Comparison of ENCODE assay signal across 8 cellular contexts in the genomic region with DNA sequence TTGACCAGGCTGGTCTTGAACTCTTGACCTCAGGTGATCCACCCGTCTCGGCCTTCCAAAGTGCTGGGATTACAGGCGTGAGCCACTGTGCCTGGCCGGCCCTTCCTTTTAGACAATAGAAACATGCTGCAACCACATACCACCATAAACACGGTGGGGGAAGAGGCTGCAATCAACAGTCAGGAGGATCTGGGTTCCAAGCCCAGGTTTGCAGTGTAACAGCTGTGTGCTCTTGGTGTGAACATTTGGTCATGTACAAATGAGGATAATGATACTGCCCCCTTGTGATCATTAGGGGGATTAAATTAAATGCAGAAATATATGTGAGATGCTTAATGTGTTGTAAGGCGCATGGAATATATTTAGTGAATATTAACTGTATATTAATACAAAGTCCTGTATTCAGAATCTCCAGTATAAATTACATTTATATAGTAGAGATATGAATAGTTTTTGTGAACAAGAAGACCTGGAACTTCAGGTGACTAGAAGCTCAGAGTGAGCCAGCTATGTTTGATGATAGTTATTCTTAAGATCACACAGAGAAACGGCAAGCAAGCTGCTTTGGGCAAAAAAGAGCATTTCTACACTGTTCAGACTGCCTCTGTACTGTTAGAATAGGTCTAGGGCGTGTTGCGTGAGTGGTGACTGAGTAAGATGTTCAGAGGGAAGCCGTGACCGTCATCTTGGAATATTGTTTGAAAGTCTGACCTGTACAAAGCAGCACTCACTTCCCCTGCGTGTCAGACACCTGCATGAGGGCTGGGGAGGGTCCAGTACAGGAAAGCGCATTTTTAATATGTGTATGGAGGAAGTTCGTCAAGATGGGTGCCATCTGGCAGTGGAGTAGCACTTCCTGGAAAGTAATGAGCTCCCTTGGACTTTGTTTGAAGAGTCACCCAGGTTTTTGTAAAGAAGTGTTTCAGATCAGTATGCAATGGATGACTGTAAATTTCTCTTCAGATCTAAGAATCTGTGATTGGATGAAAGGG.
A peak's percentile ranks its signal among the peaks of the same experiment; 100 is the strongest.
DNase-seq lines count a peak whose midpoint lies in the region; ATAC-seq and TF ChIP-seq lines count a peak whose summit lies in the region.

No MANE protein-coding gene starts in this region.

- no peak overlapping the region for H3K4me3 Mint-ChIP-seq in GM23338

- DNase-seq in SIG-M5 treated with dmso at 0.1 percent for 504 hours (lab: John Stamatoyannopoulos, UW; ENCODE audit: unreplicated experiment), result peak; percentile 74
- no peak for DNase-seq in SIG-M5 (lab: John Stamatoyannopoulos, UW)
- DNase-seq in GM23338 (ENCODE audit: low spot score), result peak; percentile 76
- DNase-seq in NCI-H2227 treated with DMSO at 0.1 percent for 48 hours (lab: John Stamatoyannopoulos, UW), result peak; percentile 0
- no peak for DNase-seq in astrocyte of the cerebellum (ENCODE audit: low read depth)
- DNase-seq in left lobe of liver (ENCODE audit: low spot score), result no peak
- DNase-seq in nucleus accumbens (lab: John Stamatoyannopoulos, UW), result no peak

- no peaks in the 10 kb centered on the region for H3K9me2 ChIP-seq in GM23338 (ENCODE audit: insufficient read depth)

- peaks cover 100% of the 10 kb centered on the region for H3K79me2 ChIP-seq in GM23338 (replicated peaks; ENCODE audit: insufficient read depth)

- peaks cover 45% of the 10 kb centered on the region for H3K4me1 ChIP-seq in GM23338 (ENCODE audit: insufficient read depth)

- no peaks in the 10 kb centered on the region for H3K27me3 ChIP-seq in GM23338 (ENCODE audit: insufficient read depth)

- no peak overlapping the region for H3K4me2 ChIP-seq in GM23338

- H3K36me3 Mint-ChIP-seq in GM23338 (ENCODE audit: low read depth), result no peaks in the 10 kb centered on the region

- H3K4me3 ChIP-seq in GM23338 (no peak overlapping the region), astrocyte of the cerebellum (ENCODE audit: low read depth, low read length) (no peak overlapping the region)

- in situ Hi-C loops in astrocyte of the cerebellum (cut with HindIII; ENCODE audit: low sequenced_read_pairs), result no loop called here

- H3K9me3 Mint-ChIP-seq in GM23338, result no peaks in the 10 kb centered on the region

- no peaks in the 10 kb centered on the region for H3K36me3 ChIP-seq in GM23338 (ENCODE audit: insufficient read depth)

- ATAC-seq in GM23338 (peak; percentile 48), left lobe of liver (peak; percentile 72), HG03521 (IDR thresholded peaks at IDR 0.05; ENCODE audit: unreplicated experiment) (no peak)

- H3K4me1 Mint-ChIP-seq in GM23338, result peaks cover 46% of the 10 kb centered on the region

- peaks cover 42% of the 10 kb centered on the region for H4K20me1 ChIP-seq in GM23338 (replicated peaks; ENCODE audit: insufficient read depth)

- peaks cover 8% of the 10 kb centered on the region for H3K27me3 Mint-ChIP-seq in GM23338 (ENCODE audit: insufficient read depth, low read depth, poor library complexity)

- no peak overlapping the region for H3K27ac ChIP-seq in GM23338 (ENCODE audit: low read depth)

- peak overlapping the region; percentile 82; the same call in 1 of the 2 replicates for H3K27ac Mint-ChIP-seq in GM23338

- TF ChIP-seq CTCF in GM23338 (conservative IDR thresholded peaks at IDR 0.05; ENCODE audit: low read depth in 2 of 2) (peak; percentile 56 to 79), astrocyte of the cerebellum (IDR thresholded peaks at IDR 0.05; ENCODE audit: low read depth, low read length, missing control alignments) (peak; percentile 47)

- H3F3A ChIP-seq in GM23338 (replicated peaks; ENCODE audit: low read depth), result peaks cover 3% of the 10 kb centered on the region; the same call in 1 of the 2 replicates

- H2AFZ ChIP-seq in GM23338, result no peak overlapping the region

TF ChIP-seq in GM23338, 12 proteins besides CTCF, POLR2A, EP300 and RAD21:
- TF ChIP-seq NANOG (IDR thresholded peaks at IDR 0.05; ENCODE audit: borderline replicate concordance), result no peak
- TF ChIP-seq, protein P1, sequence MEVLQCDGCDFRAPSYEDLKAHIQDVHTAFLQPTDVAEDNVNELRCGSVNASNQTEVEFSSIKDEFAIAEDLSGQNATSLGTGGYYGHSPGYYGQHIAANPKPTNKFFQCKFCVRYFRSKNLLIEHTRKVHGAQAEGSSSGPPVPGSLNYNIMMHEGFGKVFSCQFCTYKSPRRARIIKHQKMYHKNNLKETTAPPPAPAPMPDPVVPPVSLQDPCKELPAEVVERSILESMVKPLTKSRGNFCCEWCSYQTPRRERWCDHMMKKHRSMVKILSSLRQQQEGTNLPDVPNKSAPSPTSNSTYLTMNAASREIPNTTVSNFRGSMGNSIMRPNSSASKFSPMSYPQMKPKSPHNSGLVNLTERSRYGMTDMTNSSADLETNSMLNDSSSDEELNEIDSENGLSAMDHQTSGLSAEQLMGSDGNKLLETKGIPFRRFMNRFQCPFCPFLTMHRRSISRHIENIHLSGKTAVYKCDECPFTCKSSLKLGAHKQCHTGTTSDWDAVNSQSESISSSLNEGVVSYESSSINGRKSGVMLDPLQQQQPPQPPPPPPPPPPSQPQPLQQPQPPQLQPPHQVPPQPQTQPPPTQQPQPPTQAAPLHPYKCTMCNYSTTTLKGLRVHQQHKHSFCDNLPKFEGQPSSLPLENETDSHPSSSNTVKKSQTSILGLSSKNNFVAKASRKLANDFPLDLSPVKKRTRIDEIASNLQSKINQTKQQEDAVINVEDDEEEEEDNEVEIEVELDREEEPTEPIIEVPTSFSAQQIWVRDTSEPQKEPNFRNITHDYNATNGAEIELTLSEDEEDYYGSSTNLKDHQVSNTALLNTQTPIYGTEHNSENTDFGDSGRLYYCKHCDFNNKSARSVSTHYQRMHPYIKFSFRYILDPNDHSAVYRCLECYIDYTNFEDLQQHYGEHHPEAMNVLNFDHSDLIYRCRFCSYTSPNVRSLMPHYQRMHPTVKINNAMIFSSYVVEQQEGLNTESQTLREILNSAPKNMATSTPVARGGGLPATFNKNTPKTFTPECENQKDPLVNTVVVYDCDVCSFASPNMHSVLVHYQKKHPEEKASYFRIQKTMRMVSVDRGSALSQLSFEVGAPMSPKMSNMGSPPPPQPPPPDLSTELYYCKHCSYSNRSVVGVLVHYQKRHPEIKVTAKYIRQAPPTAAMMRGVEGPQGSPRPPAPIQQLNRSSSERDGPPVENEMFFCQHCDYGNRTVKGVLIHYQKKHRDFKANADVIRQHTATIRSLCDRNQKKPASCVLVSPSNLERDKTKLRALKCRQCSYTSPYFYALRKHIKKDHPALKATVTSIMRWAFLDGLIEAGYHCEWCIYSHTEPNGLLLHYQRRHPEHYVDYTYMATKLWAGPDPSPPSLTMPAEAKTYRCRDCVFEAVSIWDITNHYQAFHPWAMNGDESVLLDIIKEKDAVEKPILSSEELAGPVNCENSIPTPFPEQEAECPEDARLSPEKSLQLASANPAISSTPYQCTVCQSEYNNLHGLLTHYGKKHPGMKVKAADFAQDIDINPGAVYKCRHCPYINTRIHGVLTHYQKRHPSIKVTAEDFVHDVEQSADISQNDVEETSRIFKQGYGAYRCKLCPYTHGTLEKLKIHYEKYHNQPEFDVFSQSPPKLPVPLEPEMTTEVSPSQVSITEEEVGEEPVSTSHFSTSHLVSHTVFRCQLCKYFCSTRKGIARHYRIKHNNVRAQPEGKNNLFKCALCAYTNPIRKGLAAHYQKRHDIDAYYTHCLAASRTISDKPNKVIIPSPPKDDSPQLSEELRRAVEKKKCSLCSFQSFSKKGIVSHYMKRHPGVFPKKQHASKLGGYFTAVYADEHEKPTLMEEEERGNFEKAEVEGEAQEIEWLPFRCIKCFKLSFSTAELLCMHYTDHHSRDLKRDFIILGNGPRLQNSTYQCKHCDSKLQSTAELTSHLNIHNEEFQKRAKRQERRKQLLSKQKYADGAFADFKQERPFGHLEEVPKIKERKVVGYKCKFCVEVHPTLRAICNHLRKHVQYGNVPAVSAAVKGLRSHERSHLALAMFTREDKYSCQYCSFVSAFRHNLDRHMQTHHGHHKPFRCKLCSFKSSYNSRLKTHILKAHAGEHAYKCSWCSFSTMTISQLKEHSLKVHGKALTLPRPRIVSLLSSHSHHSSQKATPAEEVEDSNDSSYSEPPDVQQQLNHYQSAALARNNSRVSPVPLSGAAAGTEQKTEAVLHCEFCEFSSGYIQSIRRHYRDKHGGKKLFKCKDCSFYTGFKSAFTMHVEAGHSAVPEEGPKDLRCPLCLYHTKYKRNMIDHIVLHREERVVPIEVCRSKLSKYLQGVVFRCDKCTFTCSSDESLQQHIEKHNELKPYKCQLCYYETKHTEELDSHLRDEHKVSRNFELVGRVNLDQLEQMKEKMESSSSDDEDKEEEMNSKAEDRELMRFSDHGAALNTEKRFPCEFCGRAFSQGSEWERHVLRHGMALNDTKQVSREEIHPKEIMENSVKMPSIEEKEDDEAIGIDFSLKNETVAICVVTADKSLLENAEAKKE (CRISPR knock-in tag; IDR thresholded peaks at IDR 0.05), result no peak
- no peak for TF ChIP-seq POLR2AphosphoS5 (IDR thresholded peaks at IDR 0.05; ENCODE audit: low read depth)
- no peak for TF ChIP-seq STAT1 (IDR thresholded peaks at IDR 0.05; ENCODE audit: unreplicated experiment)
- no peak for TF ChIP-seq ZNF114 (CRISPR knock-in tag; IDR thresholded peaks at IDR 0.05)
- TF ChIP-seq EZH2phosphoT487 (IDR thresholded peaks at IDR 0.05; ENCODE audit: unreplicated experiment), result no peak
- no peak for TF ChIP-seq CREB1 (CRISPR knock-in tag; IDR thresholded peaks at IDR 0.05; ENCODE audit: low read depth)

Comparison
In these comparisons a context has a peak if more than half of its experiments do, and no peak if none do; other contexts are left out.
1. DNase-seq: peak in SIG-M5 treated with dmso at 0.1 percent for 504 hours (single experiment), GM23338 (single experiment) and NCI-H2227 treated with DMSO at 0.1 percent for 48 hours (single experiment); none in SIG-M5 (single experiment), astrocyte of the cerebellum (single experiment), left lobe of liver (single experiment) and nucleus accumbens (0 of 56).